ENCODE assay signal across 15 cellular contexts in the genomic region with DNA sequence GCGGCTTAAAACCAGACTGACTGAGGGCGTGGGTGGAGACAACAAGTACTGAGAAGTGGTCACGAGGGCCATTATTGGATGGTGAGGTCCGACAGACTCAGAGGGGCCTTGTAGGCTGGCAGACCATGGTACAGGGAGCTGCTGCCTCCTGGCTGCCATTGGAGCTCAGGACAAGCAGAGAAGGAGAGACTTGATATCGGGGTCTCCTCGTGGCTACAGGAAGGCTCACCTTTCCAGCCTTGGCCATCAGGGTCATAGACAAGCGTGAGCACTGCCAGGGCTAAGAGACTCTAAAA. TPM values are rescaled to one million over a fixed set of nuclear protein-coding genes. Genes with fewer than 3 reads are reported as not detected.
DNase-seq lines count a peak whose midpoint lies in the region; TF ChIP-seq lines count a peak whose summit lies in the region.
"Had no signal": no experiment of that assay in that cellular context is flagged by ENCODE, and none has a peak within 500 bp of the region (broad histone marks: within the 10 kb centered on the region; RNA-seq: fewer than 3 reads in every experiment).

No MANE protein-coding gene starts in this region.

- no peak overlapping the region for H3K56ac ChIP-seq in H9 (ENCODE audit: insufficient read length, low read depth, low read length)

- H3K9me3 Mint-ChIP-seq in H9 (no peaks in the 10 kb centered on the region), progenitor cell of endocrine pancreas (ENCODE audit: low read depth) (no peaks in the 10 kb centered on the region)

- H3K4me2 ChIP-seq in H9 (ENCODE audit: insufficient read depth, insufficient read length, low read length), result no peak overlapping the region
- H3K4me2 ChIP-seq in neuronal stem cell (ENCODE audit: insufficient read depth, low read length, poor library complexity, severe bottlenecking), result no peak overlapping the region
- H3K4me2 ChIP-seq: PC-9 had no signal

- H4K91ac ChIP-seq in H9 (ENCODE audit: insufficient read length, low read depth, low read length) (no peak overlapping the region), neuronal stem cell (ENCODE audit: low read depth, low read length, poor library complexity) (no peak overlapping the region)

- H3K27me3 ChIP-seq in H9 (ENCODE audit: insufficient read depth, low read length) (peaks cover 33% of the 10 kb centered on the region; the same call in 1 of the 2 replicates), WERI-Rb-1 (ENCODE audit: insufficient read depth, low read depth, severe bottlenecking) (no peaks in the 10 kb centered on the region), neuronal stem cell (ENCODE audit: control insufficient read depth in 3 of 3, insufficient read depth in 3 of 3, low read depth in 1 of 3, low read length in 3 of 3) (peaks cover 0 to 6% (median 0%) of the 10 kb centered on the region in 3 experiments)
- H3K27me3 ChIP-seq: BE2C had no signal

- H3K14ac ChIP-seq in H9 (ENCODE audit: insufficient read depth, low read length) (no peak overlapping the region), neuronal stem cell (ENCODE audit: low read length) (no peak overlapping the region)

- H3K36me3 ChIP-seq in WERI-Rb-1 (no peaks in the 10 kb centered on the region; the same call in 1 of the 2 replicates), neuronal stem cell (replicated peaks in 1 of 2; ENCODE audit: control insufficient read depth in 2 of 2, insufficient read depth in 2 of 2, low read length in 2 of 2) (no peaks in the 10 kb centered on the region)
- H3K36me3 ChIP-seq: BE2C had no signal

- H2BK120ac ChIP-seq in H9 (ENCODE audit: low read depth, low read length, poor library complexity, severe bottlenecking), result no peak overlapping the region
- no peak overlapping the region for H2BK120ac ChIP-seq in neuronal stem cell (ENCODE audit: low read depth, low read length)

- H3K18ac ChIP-seq in H9 (ENCODE audit: insufficient read length, low read depth, low read length), result no peak overlapping the region
- no peak overlapping the region for H3K18ac ChIP-seq in neuronal stem cell (ENCODE audit: low read length)

- H3K4me3 Mint-ChIP-seq in H9, result no peak overlapping the region
- no peak overlapping the region for H3K4me3 Mint-ChIP-seq in progenitor cell of endocrine pancreas (ENCODE audit: low read depth)

- H4K20me1 ChIP-seq in H9 (ENCODE audit: control insufficient read depth, insufficient read depth, insufficient read length), result no peaks in the 10 kb centered on the region

- H3K4me3 ChIP-seq in WERI-Rb-1 (ENCODE audit: low read depth, low read length), result no peak overlapping the region
- no peak overlapping the region for H3K4me3 ChIP-seq in epithelial cell of esophagus (ENCODE audit: low read length)
- H3K4me3 ChIP-seq in neuronal stem cell (ENCODE audit: low read length in 2 of 2), result no peak overlapping the region
- H3K4me3 ChIP-seq: PC-9, SK-N-MC had no signal

- H3K79me2 ChIP-seq in H9 (ENCODE audit: insufficient read depth, low read length), result no peaks in the 10 kb centered on the region

- H3K9me3 ChIP-seq in H9 (ENCODE audit: control insufficient read depth, low read depth, low read length), result no peaks in the 10 kb centered on the region
- no peaks in the 10 kb centered on the region for H3K9me3 ChIP-seq in WERI-Rb-1 (ENCODE audit: severe bottlenecking)
- H3K9me3 ChIP-seq in neuronal stem cell (replicated peaks in 1 of 2; ENCODE audit: control insufficient read depth in 2 of 2, insufficient read depth in 1 of 2, low read depth in 1 of 2, low read length in 2 of 2), result peaks cover 0 to 2% of the 10 kb centered on the region in 2 donors
- H3K9me3 ChIP-seq: BE2C had no signal

- no peak overlapping the region for H3T11ph ChIP-seq in H9 (ENCODE audit: low read length)

- DNase-seq in H9 (no peak), WERI-Rb-1 (peak; percentile 71), epithelial cell of esophagus (ENCODE audit: low read depth) (peak; percentile 11), neuronal stem cell (ENCODE audit: low spot score) (no peak), progenitor cell of endocrine pancreas (ENCODE audit: low spot score, unreplicated experiment) (no peak), mesenteric fat pad (ENCODE audit: low spot score) (no peak), kidney glomerular epithelial cell (lab: John Stamatoyannopoulos, UW) (no peak)
- DNase-seq: BE2C, EL, NCI-H1092, NCI-H2107, NCI-H226, NCI-H526 treated with DMSO at 0.1 percent for 48 hours, PC-9 had no signal

- no peak overlapping the region for H4K8ac ChIP-seq in H9 (replicated peaks; ENCODE audit: insufficient read length, low read depth, low read length)
- no peak overlapping the region for H4K8ac ChIP-seq in neuronal stem cell (ENCODE audit: low read depth, low read length)

- H3K27ac ChIP-seq in H9 (ENCODE audit: insufficient read length, low read depth, low read length) (no peak overlapping the region), WERI-Rb-1 (peak overlapping the region; percentile 17; the same call in 1 of the 2 replicates), neuronal stem cell (replicated peaks; ENCODE audit: low read length) (no peak overlapping the region)
- H3K27ac ChIP-seq: PC-9, SK-N-MC had no signal

- no peaks in the 10 kb centered on the region for H3K4me1 ChIP-seq in H9 (ENCODE audit: insufficient read depth, low read length)
- peaks cover 9 to 15% of the 10 kb centered on the region in 2 donors for H3K4me1 ChIP-seq in neuronal stem cell (ENCODE audit: control insufficient read depth in 2 of 2, insufficient read depth in 1 of 2, low read depth in 1 of 2, low read length in 2 of 2)
- H3K4me1 ChIP-seq: BE2C had no signal

- WGBS in H9 (ENCODE audit: extremely low coverage, insufficient read length, low lambda C conversion rate), result no CpG with 5 or more reads among the region's 7 CpGs
- WGBS in neuronal stem cell (ENCODE audit: extremely low coverage in 2 of 2, insufficient read length in 2 of 2, insufficient replicate concordance in 1 of 2), 2 donors, result no CpG with 5 or more reads among the region's 7 CpGs

- peaks cover 77% of the 10 kb centered on the region for H3K27me3 Mint-ChIP-seq in H9 (ENCODE audit: low read depth)
- H3K27me3 Mint-ChIP-seq in progenitor cell of endocrine pancreas, result peaks cover 17% of the 10 kb centered on the region

- H3K4ac ChIP-seq in H9 (ENCODE audit: low read depth, low read length) (no peak overlapping the region), neuronal stem cell (ENCODE audit: low read length) (no peak overlapping the region)

- H2AK5ac ChIP-seq in H9 (ENCODE audit: insufficient read length, low read length), result no peak overlapping the region
- H2AK5ac ChIP-seq in neuronal stem cell (ENCODE audit: low read depth, low read length), result no peak overlapping the region

- H3K27ac Mint-ChIP-seq in H9, result no peak overlapping the region; a peak in 1 of 7 replicates
- no peak overlapping the region for H3K27ac Mint-ChIP-seq in progenitor cell of endocrine pancreas

- no peak overlapping the region for H2BK12ac ChIP-seq in H9 (ENCODE audit: insufficient read length, low read depth, low read length)
- no peak overlapping the region for H2BK12ac ChIP-seq in neuronal stem cell (ENCODE audit: low read length)

- no peak overlapping the region for H3K23ac ChIP-seq in H9 (ENCODE audit: insufficient read length, low read depth, low read length)
- H3K23ac ChIP-seq in neuronal stem cell (ENCODE audit: low read depth, low read length, poor library complexity), result no peak overlapping the region

- no peak overlapping the region for H2BK20ac ChIP-seq in H9 (ENCODE audit: low read depth, low read length, poor library complexity, severe bottlenecking)

- no peak overlapping the region for H4K5ac ChIP-seq in H9 (ENCODE audit: insufficient read length, low read depth, low read length)

- H3K9ac ChIP-seq in H9 (ENCODE audit: extremely low read depth, insufficient read length, low read length) (no peak overlapping the region), neuronal stem cell (ENCODE audit: low read depth, low read length, poor library complexity) (no peak overlapping the region)

- H2AFZ ChIP-seq in H9 (ENCODE audit: low read length), result no peak overlapping the region
- H2AFZ ChIP-seq in neuronal stem cell (ENCODE audit: low read length), result no peak overlapping the region
- H2AFZ ChIP-seq: PC-9 had no signal

- H3K23me2 ChIP-seq in H9 (ENCODE audit: insufficient read length, low read depth, low read length, poor library complexity, severe bottlenecking), result no peaks in the 10 kb centered on the region

- H3K79me1 ChIP-seq in H9 (ENCODE audit: insufficient read depth, low read depth, low read length, poor library complexity, severe bottlenecking), result no peaks in the 10 kb centered on the region
- H3K79me1 ChIP-seq in neuronal stem cell (ENCODE audit: low read depth, low read length), result no peaks in the 10 kb centered on the region

- H3K4me1 Mint-ChIP-seq in H9 (peaks cover 3% of the 10 kb centered on the region in 2 experiments), progenitor cell of endocrine pancreas (ENCODE audit: low read depth) (peaks cover 11% of the 10 kb centered on the region)

- H2BK15ac ChIP-seq in H9 (ENCODE audit: low read depth, low read length) (no peak overlapping the region), neuronal stem cell (ENCODE audit: low read length) (no peak overlapping the region)

- TF ChIP-seq CTCF in H9 (conservative IDR thresholded peaks at IDR 0.05) (peak; percentile 34; the same call in 2 of the 3 replicates), WERI-Rb-1 (IDR thresholded peaks at IDR 0.05; ENCODE audit: low read depth, low read length) (peak; percentile 69), epithelial cell of esophagus (IDR thresholded peaks at IDR 0.05; ENCODE audit: insufficient read depth, low read depth, low read length, missing control alignments) (no peak), progenitor cell of endocrine pancreas (IDR thresholded peaks at IDR 0.05; ENCODE audit: unreplicated experiment) (no peak)

- H2BK5ac ChIP-seq in H9 (ENCODE audit: insufficient read length, low read length) (no peak overlapping the region), neuronal stem cell (ENCODE audit: low read length) (peak overlapping the region; percentile 66)

- H3K36me3 Mint-ChIP-seq in H9 (ENCODE audit: insufficient read depth in 1 of 3, low read depth in 3 of 3), result no peaks in the 10 kb centered on the region; a peak in 1 of 7 replicates
- peaks cover 2% of the 10 kb centered on the region for H3K36me3 Mint-ChIP-seq in progenitor cell of endocrine pancreas (ENCODE audit: insufficient read depth)

RNA-seq across cellular contexts. Expression of gene FBRSL1, which starts 54.2 kb away (rescaled TPM):
- 90.8 and 92.3 TPM in 2 replicates for total RNA-seq in H9 (2021)
- 61.7 TPM for polyA plus RNA-seq in neuronal stem cell (2013, experiment 1 of 2)
- 70.1 TPM for polyA plus RNA-seq in neuronal stem cell (2013, experiment 2 of 2)
- 195 and 199 TPM in 2 replicates for total RNA-seq in progenitor cell of endocrine pancreas
- 30.5 TPM for total RNA-seq in mesenteric fat pad

Comparison
In these comparisons a context has a peak if more than half of its experiments do, and no peak if none do; other contexts are left out.
1. DNase-seq: peak in WERI-Rb-1 (single experiment) and epithelial cell of esophagus (single experiment); none in H9 (single experiment), neuronal stem cell (single experiment), progenitor cell of endocrine pancreas (single experiment), mesenteric fat pad (single experiment) and kidney glomerular epithelial cell (single experiment).
2. CTCF ChIP-seq: peak in H9 (single experiment) and WERI-Rb-1 (single experiment); none in epithelial cell of esophagus (single experiment) and progenitor cell of endocrine pancreas (single experiment).